1 cellular context compared by ENCODE assay signal in the genomic region with DNA sequence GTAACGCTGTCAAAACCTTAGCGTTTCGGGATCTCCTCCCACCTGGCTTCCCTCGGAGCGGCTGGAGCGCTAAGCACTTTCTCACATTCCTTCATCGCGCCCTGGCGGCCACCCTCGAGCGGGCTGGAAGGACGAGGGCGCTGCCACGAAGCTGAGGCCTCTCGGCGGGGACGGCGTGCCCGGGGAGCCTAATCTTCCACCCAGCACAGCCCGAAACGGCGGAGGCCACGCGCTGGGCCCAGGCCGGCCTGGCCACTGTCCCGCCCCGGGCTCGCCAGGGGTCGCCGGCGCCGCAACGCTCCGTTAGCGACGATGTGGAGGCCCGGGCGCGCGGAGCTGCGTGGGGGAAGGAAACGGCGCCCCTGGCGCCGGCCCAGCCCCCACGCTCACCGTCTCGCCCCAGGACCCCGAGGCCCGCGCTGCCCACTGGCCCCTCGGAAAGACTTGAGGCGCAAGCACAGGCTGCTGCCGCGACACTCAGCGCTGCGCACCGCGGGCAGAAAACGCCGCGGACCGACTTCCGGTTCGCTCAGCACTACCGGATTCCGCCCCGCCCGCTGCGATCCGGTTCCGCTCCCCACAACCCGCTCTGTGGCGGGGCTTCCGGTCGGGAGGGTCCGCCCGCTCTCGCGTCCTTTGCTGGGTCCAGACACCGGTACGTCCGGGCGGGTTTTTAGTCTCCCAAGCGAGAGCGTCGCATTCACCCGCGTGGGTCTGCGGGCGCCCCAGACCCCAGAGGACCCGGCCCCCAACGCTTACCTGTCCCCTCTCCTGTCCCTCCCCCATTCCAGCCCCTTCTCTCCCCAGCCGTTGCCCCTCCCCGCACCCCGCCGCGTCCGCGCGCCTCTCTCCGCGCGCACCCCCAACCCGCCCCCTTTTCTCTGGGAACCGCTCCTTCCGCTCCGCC.
TF ChIP-seq lines count a peak whose summit lies in the region.

A gene with protein sequence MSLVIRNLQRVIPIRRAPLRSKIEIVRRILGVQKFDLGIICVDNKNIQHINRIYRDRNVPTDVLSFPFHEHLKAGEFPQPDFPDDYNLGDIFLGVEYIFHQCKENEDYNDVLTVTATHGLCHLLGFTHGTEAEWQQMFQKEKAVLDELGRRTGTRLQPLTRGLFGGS (plus strand): TSS at position 582 of the 907 bp plus-strand sequence. CDS start 572 bp downstream, outside the sequence.

TF ChIP-seq in HepG2, 621 proteins besides CTCF, POLR2A, EP300 and RAD21 (continued from another document and continues in another):
- TF ChIP-seq ZSCAN12 (CRISPR knock-in tag; IDR thresholded peaks at IDR 0.05) = no peak
- no peak for TF ChIP-seq PCBP2 (optimal IDR thresholded peaks at IDR 0.05; ENCODE audit: low read depth, low read length, poor library complexity, severe bottlenecking)
- no peak; the same call in none of the 2 replicates for TF ChIP-seq CBX5 (CRISPR knock-in tag; IDR thresholded peaks at IDR 0.05; ENCODE audit: borderline replicate concordance)
- TF ChIP-seq IKZF4 (CRISPR knock-in tag; IDR thresholded peaks at IDR 0.05; ENCODE audit: borderline replicate concordance, low read depth, not compliant biosample characterization) = peak; percentile 76
- TF ChIP-seq SRF (IDR thresholded peaks at IDR 0.05; ENCODE audit: low read depth, low read length) = no peak
- TF ChIP-seq, protein P1, sequence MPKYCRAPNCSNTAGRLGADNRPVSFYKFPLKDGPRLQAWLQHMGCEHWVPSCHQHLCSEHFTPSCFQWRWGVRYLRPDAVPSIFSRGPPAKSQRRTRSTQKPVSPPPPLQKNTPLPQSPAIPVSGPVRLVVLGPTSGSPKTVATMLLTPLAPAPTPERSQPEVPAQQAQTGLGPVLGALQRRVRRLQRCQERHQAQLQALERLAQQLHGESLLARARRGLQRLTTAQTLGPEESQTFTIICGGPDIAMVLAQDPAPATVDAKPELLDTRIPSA (CRISPR knock-in tag; IDR thresholded peaks at IDR 0.05; ENCODE audit: borderline replicate concordance) = no peak
- TF ChIP-seq, protein P2, sequence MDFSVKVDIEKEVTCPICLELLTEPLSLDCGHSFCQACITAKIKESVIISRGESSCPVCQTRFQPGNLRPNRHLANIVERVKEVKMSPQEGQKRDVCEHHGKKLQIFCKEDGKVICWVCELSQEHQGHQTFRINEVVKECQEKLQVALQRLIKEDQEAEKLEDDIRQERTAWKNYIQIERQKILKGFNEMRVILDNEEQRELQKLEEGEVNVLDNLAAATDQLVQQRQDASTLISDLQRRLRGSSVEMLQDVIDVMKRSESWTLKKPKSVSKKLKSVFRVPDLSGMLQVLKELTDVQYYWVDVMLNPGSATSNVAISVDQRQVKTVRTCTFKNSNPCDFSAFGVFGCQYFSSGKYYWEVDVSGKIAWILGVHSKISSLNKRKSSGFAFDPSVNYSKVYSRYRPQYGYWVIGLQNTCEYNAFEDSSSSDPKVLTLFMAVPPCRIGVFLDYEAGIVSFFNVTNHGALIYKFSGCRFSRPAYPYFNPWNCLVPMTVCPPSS (IDR thresholded peaks at IDR 0.05) = no peak
- TF ChIP-seq KDM3A (CRISPR knock-in tag; IDR thresholded peaks at IDR 0.05; ENCODE audit: low read depth) = peak; percentile 79; the same call in 1 of the 2 replicates
- peak; percentile 38; the same call in 1 of the 2 replicates for TF ChIP-seq ZNF543 (CRISPR knock-in tag; IDR thresholded peaks at IDR 0.05)
- TF ChIP-seq, protein P3, sequence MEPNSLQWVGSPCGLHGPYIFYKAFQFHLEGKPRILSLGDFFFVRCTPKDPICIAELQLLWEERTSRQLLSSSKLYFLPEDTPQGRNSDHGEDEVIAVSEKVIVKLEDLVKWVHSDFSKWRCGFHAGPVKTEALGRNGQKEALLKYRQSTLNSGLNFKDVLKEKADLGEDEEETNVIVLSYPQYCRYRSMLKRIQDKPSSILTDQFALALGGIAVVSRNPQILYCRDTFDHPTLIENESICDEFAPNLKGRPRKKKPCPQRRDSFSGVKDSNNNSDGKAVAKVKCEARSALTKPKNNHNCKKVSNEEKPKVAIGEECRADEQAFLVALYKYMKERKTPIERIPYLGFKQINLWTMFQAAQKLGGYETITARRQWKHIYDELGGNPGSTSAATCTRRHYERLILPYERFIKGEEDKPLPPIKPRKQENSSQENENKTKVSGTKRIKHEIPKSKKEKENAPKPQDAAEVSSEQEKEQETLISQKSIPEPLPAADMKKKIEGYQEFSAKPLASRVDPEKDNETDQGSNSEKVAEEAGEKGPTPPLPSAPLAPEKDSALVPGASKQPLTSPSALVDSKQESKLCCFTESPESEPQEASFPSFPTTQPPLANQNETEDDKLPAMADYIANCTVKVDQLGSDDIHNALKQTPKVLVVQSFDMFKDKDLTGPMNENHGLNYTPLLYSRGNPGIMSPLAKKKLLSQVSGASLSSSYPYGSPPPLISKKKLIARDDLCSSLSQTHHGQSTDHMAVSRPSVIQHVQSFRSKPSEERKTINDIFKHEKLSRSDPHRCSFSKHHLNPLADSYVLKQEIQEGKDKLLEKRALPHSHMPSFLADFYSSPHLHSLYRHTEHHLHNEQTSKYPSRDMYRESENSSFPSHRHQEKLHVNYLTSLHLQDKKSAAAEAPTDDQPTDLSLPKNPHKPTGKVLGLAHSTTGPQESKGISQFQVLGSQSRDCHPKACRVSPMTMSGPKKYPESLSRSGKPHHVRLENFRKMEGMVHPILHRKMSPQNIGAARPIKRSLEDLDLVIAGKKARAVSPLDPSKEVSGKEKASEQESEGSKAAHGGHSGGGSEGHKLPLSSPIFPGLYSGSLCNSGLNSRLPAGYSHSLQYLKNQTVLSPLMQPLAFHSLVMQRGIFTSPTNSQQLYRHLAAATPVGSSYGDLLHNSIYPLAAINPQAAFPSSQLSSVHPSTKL (CRISPR knock-in tag; IDR thresholded peaks at IDR 0.05) = no peak
- peak; percentile 55; the same call in 1 of the 2 replicates for TF ChIP-seq RFXAP (CRISPR knock-in tag; IDR thresholded peaks at IDR 0.05; ENCODE audit: borderline replicate concordance)
- TF ChIP-seq U2AF1 (optimal IDR thresholded peaks at IDR 0.05; ENCODE audit: low read depth, low read length) = peak; percentile 86
- peak; percentile 90; the same call in 1 of the 2 replicates for TF ChIP-seq KDM5B (CRISPR knock-in tag; IDR thresholded peaks at IDR 0.05; ENCODE audit: borderline replicate concordance)
- TF ChIP-seq, protein P4, sequence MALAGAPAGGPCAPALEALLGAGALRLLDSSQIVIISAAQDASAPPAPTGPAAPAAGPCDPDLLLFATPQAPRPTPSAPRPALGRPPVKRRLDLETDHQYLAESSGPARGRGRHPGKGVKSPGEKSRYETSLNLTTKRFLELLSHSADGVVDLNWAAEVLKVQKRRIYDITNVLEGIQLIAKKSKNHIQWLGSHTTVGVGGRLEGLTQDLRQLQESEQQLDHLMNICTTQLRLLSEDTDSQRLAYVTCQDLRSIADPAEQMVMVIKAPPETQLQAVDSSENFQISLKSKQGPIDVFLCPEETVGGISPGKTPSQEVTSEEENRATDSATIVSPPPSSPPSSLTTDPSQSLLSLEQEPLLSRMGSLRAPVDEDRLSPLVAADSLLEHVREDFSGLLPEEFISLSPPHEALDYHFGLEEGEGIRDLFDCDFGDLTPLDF (CRISPR knock-in tag; IDR thresholded peaks at IDR 0.05) = peak; percentile 18; the same call in 1 of the 2 replicates
- TF ChIP-seq, protein P5, sequence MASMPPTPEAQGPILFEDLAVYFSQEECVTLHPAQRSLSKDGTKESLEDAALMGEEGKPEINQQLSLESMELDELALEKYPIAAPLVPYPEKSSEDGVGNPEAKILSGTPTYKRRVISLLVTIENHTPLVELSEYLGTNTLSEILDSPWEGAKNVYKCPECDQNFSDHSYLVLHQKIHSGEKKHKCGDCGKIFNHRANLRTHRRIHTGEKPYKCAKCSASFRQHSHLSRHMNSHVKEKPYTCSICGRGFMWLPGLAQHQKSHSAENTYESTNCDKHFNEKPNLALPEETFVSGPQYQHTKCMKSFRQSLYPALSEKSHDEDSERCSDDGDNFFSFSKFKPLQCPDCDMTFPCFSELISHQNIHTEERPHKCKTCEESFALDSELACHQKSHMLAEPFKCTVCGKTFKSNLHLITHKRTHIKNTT (CRISPR knock-in tag; IDR thresholded peaks at IDR 0.05) = no peak
- TF ChIP-seq ASH2L (IDR thresholded peaks at IDR 0.05; ENCODE audit: insufficient read length, low read depth, low read length) = peak; percentile 96
- TF ChIP-seq, protein P6, sequence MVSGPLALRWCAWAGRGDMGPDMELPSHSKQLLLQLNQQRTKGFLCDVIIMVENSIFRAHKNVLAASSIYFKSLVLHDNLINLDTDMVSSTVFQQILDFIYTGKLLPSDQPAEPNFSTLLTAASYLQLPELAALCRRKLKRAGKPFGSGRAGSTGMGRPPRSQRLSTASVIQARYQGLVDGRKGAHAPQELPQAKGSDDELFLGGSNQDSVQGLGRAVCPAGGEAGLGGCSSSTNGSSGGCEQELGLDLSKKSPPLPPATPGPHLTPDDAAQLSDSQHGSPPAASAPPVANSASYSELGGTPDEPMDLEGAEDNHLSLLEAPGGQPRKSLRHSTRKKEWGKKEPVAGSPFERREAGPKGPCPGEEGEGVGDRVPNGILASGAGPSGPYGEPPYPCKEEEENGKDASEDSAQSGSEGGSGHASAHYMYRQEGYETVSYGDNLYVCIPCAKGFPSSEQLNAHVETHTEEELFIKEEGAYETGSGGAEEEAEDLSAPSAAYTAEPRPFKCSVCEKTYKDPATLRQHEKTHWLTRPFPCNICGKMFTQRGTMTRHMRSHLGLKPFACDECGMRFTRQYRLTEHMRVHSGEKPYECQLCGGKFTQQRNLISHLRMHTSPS (CRISPR knock-in tag; IDR thresholded peaks at IDR 0.05; ENCODE audit: low read depth) = no peak
- TF ChIP-seq HHEX (CRISPR knock-in tag; IDR thresholded peaks at IDR 0.05) = no peak
- no peak for TF ChIP-seq NFE2L1 (CRISPR knock-in tag; IDR thresholded peaks at IDR 0.05; ENCODE audit: borderline replicate concordance)
- TF ChIP-seq BORCS8-MEF2B (CRISPR knock-in tag; IDR thresholded peaks at IDR 0.05) = peak; percentile 97
- TF ChIP-seq, protein P7, sequence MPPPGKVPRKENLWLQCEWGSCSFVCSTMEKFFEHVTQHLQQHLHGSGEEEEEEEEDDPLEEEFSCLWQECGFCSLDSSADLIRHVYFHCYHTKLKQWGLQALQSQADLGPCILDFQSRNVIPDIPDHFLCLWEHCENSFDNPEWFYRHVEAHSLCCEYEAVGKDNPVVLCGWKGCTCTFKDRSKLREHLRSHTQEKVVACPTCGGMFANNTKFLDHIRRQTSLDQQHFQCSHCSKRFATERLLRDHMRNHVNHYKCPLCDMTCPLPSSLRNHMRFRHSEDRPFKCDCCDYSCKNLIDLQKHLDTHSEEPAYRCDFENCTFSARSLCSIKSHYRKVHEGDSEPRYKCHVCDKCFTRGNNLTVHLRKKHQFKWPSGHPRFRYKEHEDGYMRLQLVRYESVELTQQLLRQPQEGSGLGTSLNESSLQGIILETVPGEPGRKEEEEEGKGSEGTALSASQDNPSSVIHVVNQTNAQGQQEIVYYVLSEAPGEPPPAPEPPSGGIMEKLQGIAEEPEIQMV (CRISPR knock-in tag; IDR thresholded peaks at IDR 0.05; ENCODE audit: low read depth) = 0 out of 2 replicates have a peak, but pooled peaks have one; percentile 10
- TF ChIP-seq, protein P8, sequence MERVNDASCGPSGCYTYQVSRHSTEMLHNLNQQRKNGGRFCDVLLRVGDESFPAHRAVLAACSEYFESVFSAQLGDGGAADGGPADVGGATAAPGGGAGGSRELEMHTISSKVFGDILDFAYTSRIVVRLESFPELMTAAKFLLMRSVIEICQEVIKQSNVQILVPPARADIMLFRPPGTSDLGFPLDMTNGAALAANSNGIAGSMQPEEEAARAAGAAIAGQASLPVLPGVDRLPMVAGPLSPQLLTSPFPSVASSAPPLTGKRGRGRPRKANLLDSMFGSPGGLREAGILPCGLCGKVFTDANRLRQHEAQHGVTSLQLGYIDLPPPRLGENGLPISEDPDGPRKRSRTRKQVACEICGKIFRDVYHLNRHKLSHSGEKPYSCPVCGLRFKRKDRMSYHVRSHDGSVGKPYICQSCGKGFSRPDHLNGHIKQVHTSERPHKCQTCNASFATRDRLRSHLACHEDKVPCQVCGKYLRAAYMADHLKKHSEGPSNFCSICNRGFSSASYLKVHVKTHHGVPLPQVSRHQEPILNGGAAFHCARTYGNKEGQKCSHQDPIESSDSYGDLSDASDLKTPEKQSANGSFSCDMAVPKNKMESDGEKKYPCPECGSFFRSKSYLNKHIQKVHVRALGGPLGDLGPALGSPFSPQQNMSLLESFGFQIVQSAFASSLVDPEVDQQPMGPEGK (CRISPR knock-in tag; IDR thresholded peaks at IDR 0.05) = peak; percentile 94
- TF ChIP-seq DR1 (CRISPR knock-in tag; IDR thresholded peaks at IDR 0.05) = 0 out of 2 replicates have a peak, but pooled peaks have one; percentile 54
- TF ChIP-seq, protein P9, sequence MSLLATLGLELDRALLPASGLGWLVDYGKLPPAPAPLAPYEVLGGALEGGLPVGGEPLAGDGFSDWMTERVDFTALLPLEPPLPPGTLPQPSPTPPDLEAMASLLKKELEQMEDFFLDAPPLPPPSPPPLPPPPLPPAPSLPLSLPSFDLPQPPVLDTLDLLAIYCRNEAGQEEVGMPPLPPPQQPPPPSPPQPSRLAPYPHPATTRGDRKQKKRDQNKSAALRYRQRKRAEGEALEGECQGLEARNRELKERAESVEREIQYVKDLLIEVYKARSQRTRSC (CRISPR knock-in tag; IDR thresholded peaks at IDR 0.05; ENCODE audit: low read depth) = no peak
- no peak for TF ChIP-seq NR2F2 (IDR thresholded peaks at IDR 0.05; ENCODE audit: borderline replicate concordance, low read depth)
- TF ChIP-seq ZNF20 (CRISPR knock-in tag; IDR thresholded peaks at IDR 0.05) = no peak
- peak; percentile 35; the same call in 1 of the 2 replicates for TF ChIP-seq ZNF430 (CRISPR knock-in tag; IDR thresholded peaks at IDR 0.05)
- no peak for TF ChIP-seq CC2D1A (CRISPR knock-in tag; IDR thresholded peaks at IDR 0.05)
- no peak for TF ChIP-seq ZFP62 (CRISPR knock-in tag; IDR thresholded peaks at IDR 0.05)
- TF ChIP-seq, protein P10, sequence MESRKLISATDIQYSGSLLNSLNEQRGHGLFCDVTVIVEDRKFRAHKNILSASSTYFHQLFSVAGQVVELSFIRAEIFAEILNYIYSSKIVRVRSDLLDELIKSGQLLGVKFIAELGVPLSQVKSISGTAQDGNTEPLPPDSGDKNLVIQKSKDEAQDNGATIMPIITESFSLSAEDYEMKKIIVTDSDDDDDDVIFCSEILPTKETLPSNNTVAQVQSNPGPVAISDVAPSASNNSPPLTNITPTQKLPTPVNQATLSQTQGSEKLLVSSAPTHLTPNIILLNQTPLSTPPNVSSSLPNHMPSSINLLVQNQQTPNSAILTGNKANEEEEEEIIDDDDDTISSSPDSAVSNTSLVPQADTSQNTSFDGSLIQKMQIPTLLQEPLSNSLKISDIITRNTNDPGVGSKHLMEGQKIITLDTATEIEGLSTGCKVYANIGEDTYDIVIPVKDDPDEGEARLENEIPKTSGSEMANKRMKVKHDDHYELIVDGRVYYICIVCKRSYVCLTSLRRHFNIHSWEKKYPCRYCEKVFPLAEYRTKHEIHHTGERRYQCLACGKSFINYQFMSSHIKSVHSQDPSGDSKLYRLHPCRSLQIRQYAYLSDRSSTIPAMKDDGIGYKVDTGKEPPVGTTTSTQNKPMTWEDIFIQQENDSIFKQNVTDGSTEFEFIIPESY (CRISPR knock-in tag; IDR thresholded peaks at IDR 0.05) = peak; percentile 70
- peak; percentile 24; the same call in 1 of the 2 replicates for TF ChIP-seq ZNF589 (CRISPR knock-in tag; conservative IDR thresholded peaks at IDR 0.05)
- TF ChIP-seq ZNF317 (CRISPR knock-in tag; IDR thresholded peaks at IDR 0.05) = 0 out of 2 replicates have a peak, but pooled peaks have one; percentile 12
- peak; percentile 77 for TF ChIP-seq HNRNPLL (IDR thresholded peaks at IDR 0.05; ENCODE audit: low read depth, low read length, poor library complexity, severe bottlenecking)
- no peak for TF ChIP-seq SRSF9 (IDR thresholded peaks at IDR 0.05; ENCODE audit: borderline replicate concordance, insufficient read depth, low read depth, low read length, poor library complexity, severe bottlenecking)
- no peak for TF ChIP-seq EZH2 (conservative IDR thresholded peaks at IDR 0.05; ENCODE audit: low read depth, low read length)
